Comparison of ENCODE assay signal across 1 cellular context in genomic region chrX:17814557-17814956, GRCh38.
TF ChIP-seq lines count a peak whose summit lies in the region.

No MANE protein-coding gene starts in this region.

TF ChIP-seq in IMR-90, 13 proteins besides CTCF, POLR2A, EP300 and RAD21 (continued from another document):
- TF ChIP-seq USF2 (IDR thresholded peaks at IDR 0.05; ENCODE audit: low read depth, low read length): no peak
